Comparison of ENCODE assay signal across 15 cellular contexts in genomic region chr5:171700331-171700935, GRCh38.
A peak's percentile ranks its signal among the peaks of the same experiment; 100 is the strongest.
DNase-seq lines count a peak whose midpoint lies in the region; ATAC-seq and TF ChIP-seq lines count a peak whose summit lies in the region.
"Had no signal": no experiment of that assay in that cellular context is flagged by ENCODE, and none has a peak within 500 bp of the region (broad histone marks: within the 10 kb centered on the region; RNA-seq: fewer than 3 reads in every experiment).

No MANE protein-coding gene starts in this region.

- no peaks in the 10 kb centered on the region for H3K4me1 ChIP-seq in GM23338 (ENCODE audit: insufficient read depth)
- H3K4me1 ChIP-seq: A549, Caco-2 had no signal

- H3K36me3 Mint-ChIP-seq in GM23338 (ENCODE audit: low read depth): no peaks in the 10 kb centered on the region
- H3K36me3 Mint-ChIP-seq in T-helper 2 cell treated with Interferon-gamma antibody and Interleukin-4, amounts not matched to agents 5 μg/mL and 100 μg/mL, for 36 hours (ENCODE audit: low read depth): no peaks in the 10 kb centered on the region
- H3K36me3 Mint-ChIP-seq: CD14-positive monocyte; CD8-positive, alpha-beta memory T cell had no signal

- H3K9me2 ChIP-seq in GM23338 (ENCODE audit: insufficient read depth): peaks cover 5% of the 10 kb centered on the region; the same call in 1 of the 2 replicates

- no peak overlapping the region for H3K4me3 Mint-ChIP-seq in GM23338
- no peak overlapping the region for H3K4me3 Mint-ChIP-seq in T-helper 2 cell treated with Interferon-gamma antibody and Interleukin-4, amounts not matched to agents 5 μg/mL and 100 μg/mL, for 36 hours
- H3K4me3 Mint-ChIP-seq: CD14-positive monocyte; CD8-positive, alpha-beta memory T cell had no signal

- no peak overlapping the region for H3K4me2 ChIP-seq in GM23338
- H3K4me2 ChIP-seq: A549 had no signal

- no peak for TF ChIP-seq CTCF in AG09319 (IDR thresholded peaks at IDR 0.05; ENCODE audit: low read depth, low read length)
- no peak for TF ChIP-seq CTCF in GM23338 (conservative IDR thresholded peaks at IDR 0.05; ENCODE audit: low read depth in 2 of 2)

- H3K9me3 Mint-ChIP-seq in GM23338: no peaks in the 10 kb centered on the region
- H3K9me3 Mint-ChIP-seq in T-helper 2 cell treated with Interferon-gamma antibody and Interleukin-4, amounts not matched to agents 5 μg/mL and 100 μg/mL, for 36 hours: no peaks in the 10 kb centered on the region
- H3K9me3 Mint-ChIP-seq: CD14-positive monocyte; CD8-positive, alpha-beta memory T cell had no signal

- 0 out of 3 replicates have a peak, but pooled peaks cover 3% of the 10 kb centered on the region for H3K4me1 Mint-ChIP-seq in GM23338
- no peaks in the 10 kb centered on the region for H3K4me1 Mint-ChIP-seq in T-helper 2 cell treated with Interferon-gamma antibody and Interleukin-4, amounts not matched to agents 5 μg/mL and 100 μg/mL, for 36 hours (ENCODE audit: low read depth)
- H3K4me1 Mint-ChIP-seq: CD8-positive, alpha-beta memory T cell had no signal

- no peaks in the 10 kb centered on the region for H3K36me3 ChIP-seq in GM23338 (ENCODE audit: insufficient read depth)

- peak; percentile 16 for DNase-seq in AG09319 (ENCODE audit: extremely low read depth, low read depth)
- no peak for DNase-seq in GM23338 (ENCODE audit: low spot score)
- DNase-seq in dedifferentiated amniotic fluid mesenchymal stem cell (ENCODE audit: extremely low spot score): peak; percentile 28
- DNase-seq in fibroblast of the conjunctiva (ENCODE audit: low read depth): peak; percentile 20
- no peak for DNase-seq in T-helper 2 cell treated with Interferon-gamma antibody and Interleukin-4, amounts not matched to agents 5 μg/mL and 100 μg/mL, for 36 hours (ENCODE audit: low spot score)
- no peak for DNase-seq in activated CD4-positive, alpha-beta T cell treated with anti-CD3 and anti-CD28 coated beads, Interleukin-2, amount 50 U/mL, for 4 hours
- DNase-seq: Caco-2; CD8-positive, alpha-beta memory T cell; DND-41; GDM1; HCEC 1CT; IMR-90 had no signal

- no peaks in the 10 kb centered on the region for H3K79me2 ChIP-seq in GM23338 (replicated peaks; ENCODE audit: insufficient read depth)

- H3K27me3 ChIP-seq in GM23338 (ENCODE audit: insufficient read depth): no peaks in the 10 kb centered on the region

- 0 out of 2 replicates have a peak overlapping the region, but pooled peaks have one; percentile 2 for H2AFZ ChIP-seq in GM23338

- H3F3A ChIP-seq in GM23338 (replicated peaks; ENCODE audit: low read depth): no peaks in the 10 kb centered on the region

- H3K4me3 ChIP-seq in GM23338: no peak overlapping the region
- H3K4me3 ChIP-seq: A549 had no signal

- H3K27ac ChIP-seq in GM23338 (ENCODE audit: low read depth): no peak overlapping the region
- H3K27ac ChIP-seq: A549 had no signal

- peaks cover 3% of the 10 kb centered on the region for H3K27me3 Mint-ChIP-seq in GM23338 (ENCODE audit: insufficient read depth, low read depth, poor library complexity)
- H3K27me3 Mint-ChIP-seq in T-helper 2 cell treated with Interferon-gamma antibody and Interleukin-4, amounts not matched to agents 5 μg/mL and 100 μg/mL, for 36 hours (ENCODE audit: low read depth): no peaks in the 10 kb centered on the region

- ATAC-seq in GM23338 (no peak), HG02678 (IDR thresholded peaks at IDR 0.05; ENCODE audit: unreplicated experiment) (no peak)
- ATAC-seq: A549 had no signal

- no peaks in the 10 kb centered on the region for H4K20me1 ChIP-seq in GM23338 (replicated peaks; ENCODE audit: insufficient read depth)

- H3K27ac Mint-ChIP-seq in GM23338: no peak overlapping the region
- no peak overlapping the region for H3K27ac Mint-ChIP-seq in T-helper 2 cell treated with Interferon-gamma antibody and Interleukin-4, amounts not matched to agents 5 μg/mL and 100 μg/mL, for 36 hours
- H3K27ac Mint-ChIP-seq: CD14-positive monocyte; CD8-positive, alpha-beta memory T cell had no signal

TF ChIP-seq in GM23338, 12 proteins besides CTCF, POLR2A, EP300 and RAD21 (continues in another document):
- no peak for TF ChIP-seq ZNF331 (CRISPR knock-in tag; IDR thresholded peaks at IDR 0.05; ENCODE audit: low read depth)
- TF ChIP-seq EZH2 (IDR thresholded peaks at IDR 0.05; ENCODE audit: low read depth, unreplicated experiment): no peak
- no peak for TF ChIP-seq REST (IDR thresholded peaks at IDR 0.05; ENCODE audit: unreplicated experiment)
- no peak for TF ChIP-seq POLR2AphosphoS5 (IDR thresholded peaks at IDR 0.05; ENCODE audit: low read depth)
- TF ChIP-seq NANOG (IDR thresholded peaks at IDR 0.05; ENCODE audit: borderline replicate concordance): no peak
- no peak for TF ChIP-seq ZNF462 (CRISPR knock-in tag; IDR thresholded peaks at IDR 0.05)

Comparison
In these comparisons a context has a peak if more than half of its experiments do, and no peak if none do; other contexts are left out.
1. DNase-seq: peak in AG09319 (single experiment), dedifferentiated amniotic fluid mesenchymal stem cell (single experiment) and fibroblast of the conjunctiva (single experiment); none in GM23338 (single experiment), T-helper 2 cell treated with Interferon-gamma antibody and Interleukin-4, amounts not matched to agents 5 μg/mL and 100 μg/mL, for 36 hours (single experiment) and activated CD4-positive, alpha-beta T cell treated with anti-CD3 and anti-CD28 coated beads, Interleukin-2, amount 50 U/mL, for 4 hours (0 of 2).